21 cellular contexts compared by ENCODE assay signal in genomic region chr12:119684730-119685129, GRCh38. TPM values are rescaled to one million over a fixed set of nuclear protein-coding genes. Genes with fewer than 3 reads are reported as not detected.
DNase-seq lines count a peak whose midpoint lies in the region; ATAC-seq and TF ChIP-seq lines count a peak whose summit lies in the region.
"Had no signal": no experiment of that assay in that cellular context is flagged by ENCODE, and none has a peak within 500 bp of the region (broad histone marks: within the 10 kb centered on the region; RNA-seq: fewer than 3 reads in every experiment).

No MANE protein-coding gene starts in this region.

- no peaks in the 10 kb centered on the region for H3K9me3 ChIP-seq in WERI-Rb-1 (ENCODE audit: severe bottlenecking)
- H3K9me3 ChIP-seq: breast epithelium had no signal

- in situ Hi-C loops in ACHN (cut with HindIII; ENCODE audit: low pct_ligation_motif_present, low pct_unique_long_range_greater_than_20kb, low sequenced_read_pairs), result no loop called here

- no peak for TF ChIP-seq CTCF in WERI-Rb-1 (IDR thresholded peaks at IDR 0.05; ENCODE audit: low read depth, low read length)
- TF ChIP-seq CTCF in neural crest cell (conservative IDR thresholded peaks at IDR 0.05), result no peak
- no peak for TF ChIP-seq CTCF in type B pancreatic cell (conservative IDR thresholded peaks at IDR 0.05)
- TF ChIP-seq CTCF in dorsolateral prefrontal cortex (IDR thresholded peaks at IDR 0.05 in 54 of 56, conservative IDR thresholded peaks at IDR 0.05 in 2 of 56; ENCODE audit: low read depth in 1 of 56, partially characterized antibody in 56 of 56), result no peak

- H3K4me1 Mint-ChIP-seq in neural crest cell (no peaks in the 10 kb centered on the region), type B pancreatic cell (ENCODE audit: unreplicated experiment) (peaks cover 32% of the 10 kb centered on the region)

- intact Hi-C loops in dorsolateral prefrontal cortex (cut with DNase I), result no loop called here

- peaks cover 21% of the 10 kb centered on the region for H3K36me3 Mint-ChIP-seq in neural crest cell (ENCODE audit: low read depth)
- peaks cover 32% of the 10 kb centered on the region for H3K36me3 Mint-ChIP-seq in type B pancreatic cell

- H3K27ac ChIP-seq in WERI-Rb-1, result peak overlapping the region; percentile 4; the same call in 1 of the 2 replicates
- H3K27ac ChIP-seq in dorsolateral prefrontal cortex, result peak overlapping the region in 7 of 59 donors; percentile 11 to 83 (median 45)
- H3K27ac ChIP-seq: breast epithelium had no signal

- H3K9me3 Mint-ChIP-seq in neural crest cell, result no peaks in the 10 kb centered on the region
- peaks cover 5% of the 10 kb centered on the region for H3K9me3 Mint-ChIP-seq in type B pancreatic cell
- H3K9me3 Mint-ChIP-seq: activated CD8-positive, alpha-beta T cell treated with anti-CD3 and anti-CD28 coated beads for 36 hours; activated naive CD8-positive, alpha-beta T cell treated with anti-CD3 and anti-CD28 coated beads for 36 hours; WTC11 had no signal

- peaks cover 51% of the 10 kb centered on the region for H3K36me3 ChIP-seq in WERI-Rb-1

- DNase-seq in WERI-Rb-1 (no peak), kidney glomerular epithelial cell (lab: John Stamatoyannopoulos, UW) (peak; percentile 11), neural crest cell (ENCODE audit: low read depth, low spot score) (no peak), type B pancreatic cell (ENCODE audit: extremely low spot score, unreplicated experiment) (no peak), dorsolateral prefrontal cortex (no peak), ACHN (no peak)
- DNase-seq: activated CD8-positive, alpha-beta T cell treated with anti-CD3 and anti-CD28 coated beads for 36 hours; activated naive CD8-positive, alpha-beta T cell treated with anti-CD3 and anti-CD28 coated beads for 36 hours; activated T-cell treated with anti-CD3 and anti-CD28 coated beads, Interleukin-2, amount 50 U/mL, for 48 hours; dermis blood vessel endothelial cell; NCI-H1930; NCI-H510A treated with DMSO at 0.1 percent for 48 hours; Right ventricle myocardium superior; stimulated activated CD4-positive, alpha-beta T cell treated with anti-CD3 and anti-CD28 coated beads, Interleukin-4, amount 100 ng/mL, for 1 hour had no signal

- H3K4me3 Mint-ChIP-seq in neural crest cell, result no peak overlapping the region
- H3K4me3 Mint-ChIP-seq in type B pancreatic cell, result peak overlapping the region; percentile 43
- H3K4me3 Mint-ChIP-seq: activated CD8-positive, alpha-beta T cell treated with anti-CD3 and anti-CD28 coated beads for 36 hours; activated naive CD8-positive, alpha-beta T cell treated with anti-CD3 and anti-CD28 coated beads for 36 hours; memory B cell; WTC11 had no signal

- H3K27me3 Mint-ChIP-seq in neural crest cell (ENCODE audit: low read depth) (no peaks in the 10 kb centered on the region), type B pancreatic cell (no peaks in the 10 kb centered on the region)
- H3K27me3 Mint-ChIP-seq: activated CD8-positive, alpha-beta T cell treated with anti-CD3 and anti-CD28 coated beads for 36 hours; activated naive CD8-positive, alpha-beta T cell treated with anti-CD3 and anti-CD28 coated beads for 36 hours; memory B cell had no signal

- H3K4me3 ChIP-seq in WERI-Rb-1 (ENCODE audit: low read depth, low read length) (no peak overlapping the region), dorsolateral prefrontal cortex (no peak overlapping the region)
- H3K4me3 ChIP-seq: breast epithelium, GM12878, K562, skin epidermis had no signal

- H3K27ac Mint-ChIP-seq in neural crest cell (ENCODE audit: unreplicated experiment) (peak overlapping the region; percentile 35), type B pancreatic cell (peak overlapping the region; percentile 83)
- H3K27ac Mint-ChIP-seq: activated CD8-positive, alpha-beta T cell treated with anti-CD3 and anti-CD28 coated beads for 36 hours; activated naive CD8-positive, alpha-beta T cell treated with anti-CD3 and anti-CD28 coated beads for 36 hours; WTC11 had no signal

- no peak for ATAC-seq in GM18520 (IDR thresholded peaks at IDR 0.05; ENCODE audit: unreplicated experiment)
- ATAC-seq: activated CD8-positive, alpha-beta T cell treated with anti-CD3 and anti-CD28 coated beads for 36 hours; GM12878; K562; WTC11 had no signal

- H3K27me3 ChIP-seq in WERI-Rb-1 (ENCODE audit: insufficient read depth, low read depth, severe bottlenecking) (no peaks in the 10 kb centered on the region), dorsolateral prefrontal cortex (no peaks in the 10 kb centered on the region)
- H3K27me3 ChIP-seq: breast epithelium had no signal

RNA-seq across cellular contexts. Expression of gene PRKAB1, which starts 16.8 kb away (rescaled TPM):
- total RNA-seq in neural crest cell, result 34.4 and 39.6 TPM in 2 replicates
- total RNA-seq in type B pancreatic cell (ENCODE audit: low replicate concordance), result 26.5 and 32.5 TPM in 2 replicates
- total RNA-seq in dorsolateral prefrontal cortex, result 10 to 100 TPM; 17.0 to 44.5 (median 30.2) TPM
